1 cellular context compared by ENCODE assay signal in the genomic region with DNA sequence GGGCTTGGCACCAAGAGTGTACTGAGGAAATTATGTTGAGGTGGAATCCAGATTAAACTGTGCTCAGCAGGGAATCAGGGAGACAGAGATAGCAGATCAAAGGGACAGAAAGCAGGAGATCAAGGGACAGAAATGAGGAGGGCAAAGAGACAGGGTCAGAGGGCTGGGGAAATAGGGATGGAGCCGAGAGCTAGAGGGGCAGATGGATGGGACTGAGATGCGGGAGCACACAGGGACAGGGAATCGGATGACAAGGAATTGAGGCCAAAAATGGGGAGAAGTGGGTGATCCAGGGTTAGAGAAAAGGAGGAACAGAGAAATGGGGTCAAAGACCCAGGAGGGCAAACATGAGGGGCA.
A peak's percentile ranks its signal among the peaks of the same experiment; 100 is the strongest.
TF ChIP-seq lines count a peak whose summit lies in the region.

No MANE protein-coding gene starts in this region.

TF ChIP-seq in HEK293, 187 proteins besides CTCF, POLR2A, EP300 and RAD21 (continued from another document):
- TF ChIP-seq, protein P1, sequence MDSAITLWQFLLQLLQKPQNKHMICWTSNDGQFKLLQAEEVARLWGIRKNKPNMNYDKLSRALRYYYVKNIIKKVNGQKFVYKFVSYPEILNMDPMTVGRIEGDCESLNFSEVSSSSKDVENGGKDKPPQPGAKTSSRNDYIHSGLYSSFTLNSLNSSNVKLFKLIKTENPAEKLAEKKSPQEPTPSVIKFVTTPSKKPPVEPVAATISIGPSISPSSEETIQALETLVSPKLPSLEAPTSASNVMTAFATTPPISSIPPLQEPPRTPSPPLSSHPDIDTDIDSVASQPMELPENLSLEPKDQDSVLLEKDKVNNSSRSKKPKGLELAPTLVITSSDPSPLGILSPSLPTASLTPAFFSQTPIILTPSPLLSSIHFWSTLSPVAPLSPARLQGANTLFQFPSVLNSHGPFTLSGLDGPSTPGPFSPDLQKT (IDR thresholded peaks at IDR 0.05; ENCODE audit: borderline replicate concordance, low read depth, low read length), result no peak
- TF ChIP-seq, protein P2, sequence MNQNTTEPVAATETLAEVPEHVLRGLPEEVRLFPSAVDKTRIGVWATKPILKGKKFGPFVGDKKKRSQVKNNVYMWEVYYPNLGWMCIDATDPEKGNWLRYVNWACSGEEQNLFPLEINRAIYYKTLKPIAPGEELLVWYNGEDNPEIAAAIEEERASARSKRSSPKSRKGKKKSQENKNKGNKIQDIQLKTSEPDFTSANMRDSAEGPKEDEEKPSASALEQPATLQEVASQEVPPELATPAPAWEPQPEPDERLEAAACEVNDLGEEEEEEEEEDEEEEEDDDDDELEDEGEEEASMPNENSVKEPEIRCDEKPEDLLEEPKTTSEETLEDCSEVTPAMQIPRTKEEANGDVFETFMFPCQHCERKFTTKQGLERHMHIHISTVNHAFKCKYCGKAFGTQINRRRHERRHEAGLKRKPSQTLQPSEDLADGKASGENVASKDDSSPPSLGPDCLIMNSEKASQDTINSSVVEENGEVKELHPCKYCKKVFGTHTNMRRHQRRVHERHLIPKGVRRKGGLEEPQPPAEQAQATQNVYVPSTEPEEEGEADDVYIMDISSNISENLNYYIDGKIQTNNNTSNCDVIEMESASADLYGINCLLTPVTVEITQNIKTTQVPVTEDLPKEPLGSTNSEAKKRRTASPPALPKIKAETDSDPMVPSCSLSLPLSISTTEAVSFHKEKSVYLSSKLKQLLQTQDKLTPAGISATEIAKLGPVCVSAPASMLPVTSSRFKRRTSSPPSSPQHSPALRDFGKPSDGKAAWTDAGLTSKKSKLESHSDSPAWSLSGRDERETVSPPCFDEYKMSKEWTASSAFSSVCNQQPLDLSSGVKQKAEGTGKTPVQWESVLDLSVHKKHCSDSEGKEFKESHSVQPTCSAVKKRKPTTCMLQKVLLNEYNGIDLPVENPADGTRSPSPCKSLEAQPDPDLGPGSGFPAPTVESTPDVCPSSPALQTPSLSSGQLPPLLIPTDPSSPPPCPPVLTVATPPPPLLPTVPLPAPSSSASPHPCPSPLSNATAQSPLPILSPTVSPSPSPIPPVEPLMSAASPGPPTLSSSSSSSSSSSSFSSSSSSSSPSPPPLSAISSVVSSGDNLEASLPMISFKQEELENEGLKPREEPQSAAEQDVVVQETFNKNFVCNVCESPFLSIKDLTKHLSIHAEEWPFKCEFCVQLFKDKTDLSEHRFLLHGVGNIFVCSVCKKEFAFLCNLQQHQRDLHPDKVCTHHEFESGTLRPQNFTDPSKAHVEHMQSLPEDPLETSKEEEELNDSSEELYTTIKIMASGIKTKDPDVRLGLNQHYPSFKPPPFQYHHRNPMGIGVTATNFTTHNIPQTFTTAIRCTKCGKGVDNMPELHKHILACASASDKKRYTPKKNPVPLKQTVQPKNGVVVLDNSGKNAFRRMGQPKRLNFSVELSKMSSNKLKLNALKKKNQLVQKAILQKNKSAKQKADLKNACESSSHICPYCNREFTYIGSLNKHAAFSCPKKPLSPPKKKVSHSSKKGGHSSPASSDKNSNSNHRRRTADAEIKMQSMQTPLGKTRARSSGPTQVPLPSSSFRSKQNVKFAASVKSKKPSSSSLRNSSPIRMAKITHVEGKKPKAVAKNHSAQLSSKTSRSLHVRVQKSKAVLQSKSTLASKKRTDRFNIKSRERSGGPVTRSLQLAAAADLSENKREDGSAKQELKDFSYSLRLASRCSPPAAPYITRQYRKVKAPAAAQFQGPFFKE (tag by site-specific recombination; IDR thresholded peaks at IDR 0.05; ENCODE audit: borderline replicate concordance), result no peak
- no peak for TF ChIP-seq ZNF776 (tag by site-specific recombination; IDR thresholded peaks at IDR 0.05; ENCODE audit: borderline replicate concordance)
- peak; percentile 33; the same call in 1 of the 2 replicates for TF ChIP-seq ZNF366 (tag by site-specific recombination; conservative IDR thresholded peaks at IDR 0.05)
- no peak for TF ChIP-seq ZNF416 (tag by site-specific recombination; IDR thresholded peaks at IDR 0.05)
- no peak for TF ChIP-seq OSR2 (tag by site-specific recombination; IDR thresholded peaks at IDR 0.05)
- TF ChIP-seq REPIN1 (tag by site-specific recombination; IDR thresholded peaks at IDR 0.05; ENCODE audit: low read depth), result no peak
- TF ChIP-seq KLF7 (tag by site-specific recombination; IDR thresholded peaks at IDR 0.05; ENCODE audit: borderline replicate concordance), result no peak
- TF ChIP-seq, protein P3, sequence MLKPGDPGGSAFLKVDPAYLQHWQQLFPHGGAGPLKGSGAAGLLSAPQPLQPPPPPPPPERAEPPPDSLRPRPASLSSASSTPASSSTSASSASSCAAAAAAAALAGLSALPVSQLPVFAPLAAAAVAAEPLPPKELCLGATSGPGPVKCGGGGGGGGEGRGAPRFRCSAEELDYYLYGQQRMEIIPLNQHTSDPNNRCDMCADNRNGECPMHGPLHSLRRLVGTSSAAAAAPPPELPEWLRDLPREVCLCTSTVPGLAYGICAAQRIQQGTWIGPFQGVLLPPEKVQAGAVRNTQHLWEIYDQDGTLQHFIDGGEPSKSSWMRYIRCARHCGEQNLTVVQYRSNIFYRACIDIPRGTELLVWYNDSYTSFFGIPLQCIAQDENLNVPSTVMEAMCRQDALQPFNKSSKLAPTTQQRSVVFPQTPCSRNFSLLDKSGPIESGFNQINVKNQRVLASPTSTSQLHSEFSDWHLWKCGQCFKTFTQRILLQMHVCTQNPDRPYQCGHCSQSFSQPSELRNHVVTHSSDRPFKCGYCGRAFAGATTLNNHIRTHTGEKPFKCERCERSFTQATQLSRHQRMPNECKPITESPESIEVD (tag by site-specific recombination; IDR thresholded peaks at IDR 0.05), result no peak
- peak; percentile 55 for TF ChIP-seq ZBTB17 (tag by site-specific recombination; IDR thresholded peaks at IDR 0.05)
- no peak for TF ChIP-seq ZXDB (tag by site-specific recombination; IDR thresholded peaks at IDR 0.05)
- TF ChIP-seq ZNF623 (tag by site-specific recombination; IDR thresholded peaks at IDR 0.05), result no peak
- no peak for TF ChIP-seq GLI2 (tag by site-specific recombination; IDR thresholded peaks at IDR 0.05; ENCODE audit: borderline replicate concordance, low read depth)
- TF ChIP-seq SP7 (tag by site-specific recombination; IDR thresholded peaks at IDR 0.05), result no peak
- peak; percentile 48; the same call in 1 of the 2 replicates for TF ChIP-seq ZIC2 (tag by site-specific recombination; IDR thresholded peaks at IDR 0.05)
- TF ChIP-seq GLI4 (tag by site-specific recombination; IDR thresholded peaks at IDR 0.05), result no peak
- TF ChIP-seq SCRT2 (tag by site-specific recombination; IDR thresholded peaks at IDR 0.05), result no peak
- no peak for TF ChIP-seq ZNF747 (tag by site-specific recombination; IDR thresholded peaks at IDR 0.05)
- no peak for TF ChIP-seq ZNF501 (tag by site-specific recombination; IDR thresholded peaks at IDR 0.05)
- no peak for TF ChIP-seq HOXA7 (CRISPR knock-in tag; IDR thresholded peaks at IDR 0.05; ENCODE audit: borderline replicate concordance)
